In genomic region chr15:82833283-82833682, GRCh38 we compare ENCODE assay signal across 16 cellular contexts. TPM values are rescaled to one million over a fixed set of nuclear protein-coding genes. Genes with fewer than 3 reads are reported as not detected.
DNase-seq lines count a peak whose midpoint lies in the region; ATAC-seq and TF ChIP-seq lines count a peak whose summit lies in the region.
"Had no signal": no experiment of that assay in that cellular context is flagged by ENCODE, and none has a peak within 500 bp of the region (broad histone marks: within the 10 kb centered on the region; RNA-seq: fewer than 3 reads in every experiment).

No MANE protein-coding gene starts in this region.

- H3K4me3 ChIP-seq in left ventricle myocardium inferior, result no peak overlapping the region
- H3K4me3 ChIP-seq in right atrium auricular region, result no peak overlapping the region
- H3K4me3 ChIP-seq in upper lobe of right lung, result no peak overlapping the region
- H3K4me3 ChIP-seq: dorsolateral prefrontal cortex had no signal

- no peaks in the 10 kb centered on the region for H3K27me3 Mint-ChIP-seq in activated T-helper 2 cell treated with anti-CD3 and anti-CD28 coated beads, Interferon-gamma antibody, Interleukin-2, Interleukin-4, amounts not matched to agents 10 μg/mL and 5 μg/mL and 100 μg/mL, durations not matched to agents 14 hours and 24 hours and 36 hours (ENCODE audit: low read depth)
- H3K27me3 Mint-ChIP-seq: activated naive CD4-positive, alpha-beta T cell treated with anti-CD3 and anti-CD28 coated beads, Interleukin-2, amount 50 U/mL, for 24 hours; T-cell had no signal

- H3K4me1 Mint-ChIP-seq in activated T-helper 2 cell treated with anti-CD3 and anti-CD28 coated beads, Interferon-gamma antibody, Interleukin-2, Interleukin-4, amounts not matched to agents 10 μg/mL and 5 μg/mL and 100 μg/mL, durations not matched to agents 14 hours and 24 hours and 36 hours (ENCODE audit: low read depth), result peaks cover 42% of the 10 kb centered on the region

- H3K4me1 ChIP-seq in left ventricle myocardium inferior (peaks cover 11% of the 10 kb centered on the region), right atrium auricular region (peaks cover 0 to 9% of the 10 kb centered on the region in 2 donors), upper lobe of right lung (peaks cover 10% of the 10 kb centered on the region)
- H3K4me1 ChIP-seq: BE2C had no signal

- H3K27ac ChIP-seq in left ventricle myocardium inferior (replicated peaks) (no peak overlapping the region), right atrium auricular region (peak overlapping the region in 1 of 2 donors; percentile 8), upper lobe of right lung (no peak overlapping the region)
- H3K27ac ChIP-seq: KMS-11 had no signal

- peaks cover 99% of the 10 kb centered on the region for H3K36me3 ChIP-seq in left ventricle myocardium inferior
- peaks cover 90% of the 10 kb centered on the region for H3K36me3 ChIP-seq in right atrium auricular region
- peaks cover 92% of the 10 kb centered on the region for H3K36me3 ChIP-seq in upper lobe of right lung

- no peak overlapping the region for H3K4me3 Mint-ChIP-seq in activated T-helper 2 cell treated with anti-CD3 and anti-CD28 coated beads, Interferon-gamma antibody, Interleukin-2, Interleukin-4, amounts not matched to agents 10 μg/mL and 5 μg/mL and 100 μg/mL, durations not matched to agents 14 hours and 24 hours and 36 hours (ENCODE audit: low read depth)
- H3K4me3 Mint-ChIP-seq: T-cell had no signal

- DNase-seq in left cardiac atrium, result no peak
- DNase-seq in left ventricle myocardium inferior, result no peak
- no peak for DNase-seq in activated T-helper 2 cell treated with anti-CD3 and anti-CD28 coated beads, Interferon-gamma antibody, Interleukin-2, Interleukin-4, amounts not matched to agents 10 μg/mL and 5 μg/mL and 100 μg/mL, durations not matched to agents 14 hours and 24 hours and 36 hours (ENCODE audit: low spot score)
- DNase-seq in right atrium auricular region (ENCODE audit: low spot score), result peak; percentile 23
- DNase-seq in upper lobe of right lung, result no peak
- DNase-seq in LoVo (ENCODE audit: low spot score), result no peak
- no peak for DNase-seq in stimulated activated CD8-positive, alpha-beta memory T cell treated with anti-CD3 and anti-CD28 coated beads, Interleukin-4, amount 100 ng/mL, for 48 hours
- no peak for DNase-seq in SIG-M5 treated with dmso at 0.1 percent for 504 hours (lab: John Stamatoyannopoulos, UW; ENCODE audit: unreplicated experiment)
- DNase-seq: activated CD4-positive, alpha-beta T cell treated with anti-CD3 and anti-CD28 coated beads, Interleukin-2, amount 50 U/mL, for 48 hours; BE2C; dorsolateral prefrontal cortex; left colon; NCI-H187 treated with DMSO at 0.1 percent for 48 hours had no signal

- ATAC-seq in left cardiac atrium (peak; percentile 32 to 54), upper lobe of right lung (peak; percentile 37)
- ATAC-seq: left colon had no signal

- H3K36me3 Mint-ChIP-seq in activated T-helper 2 cell treated with anti-CD3 and anti-CD28 coated beads, Interferon-gamma antibody, Interleukin-2, Interleukin-4, amounts not matched to agents 10 μg/mL and 5 μg/mL and 100 μg/mL, durations not matched to agents 14 hours and 24 hours and 36 hours (ENCODE audit: low read depth), result peaks cover 90% of the 10 kb centered on the region

- no peaks in the 10 kb centered on the region for H3K27me3 ChIP-seq in left ventricle myocardium inferior (ENCODE audit: low read depth)
- H3K27me3 ChIP-seq in right atrium auricular region, result no peaks in the 10 kb centered on the region
- no peaks in the 10 kb centered on the region for H3K27me3 ChIP-seq in upper lobe of right lung
- H3K27me3 ChIP-seq: BE2C, dorsolateral prefrontal cortex had no signal

- peak overlapping the region; percentile 91 for H3K27ac Mint-ChIP-seq in activated T-helper 2 cell treated with anti-CD3 and anti-CD28 coated beads, Interferon-gamma antibody, Interleukin-2, Interleukin-4, amounts not matched to agents 10 μg/mL and 5 μg/mL and 100 μg/mL, durations not matched to agents 14 hours and 24 hours and 36 hours

- TF ChIP-seq CTCF in left ventricle myocardium inferior (IDR thresholded peaks at IDR 0.05; ENCODE audit: borderline replicate concordance), result no peak
- no peak for TF ChIP-seq CTCF in right atrium auricular region (IDR thresholded peaks at IDR 0.05)
- no peak for TF ChIP-seq CTCF in upper lobe of right lung (IDR thresholded peaks at IDR 0.05)

- H3K9me3 ChIP-seq in left ventricle myocardium inferior (replicated peaks), result peaks cover 5% of the 10 kb centered on the region
- H3K9me3 ChIP-seq in right atrium auricular region, result no peaks in the 10 kb centered on the region
- no peaks in the 10 kb centered on the region for H3K9me3 ChIP-seq in upper lobe of right lung
- H3K9me3 ChIP-seq: BE2C had no signal

- intact Hi-C loops in left cardiac atrium (cut with DNase I) (no loop called here), left ventricle myocardium inferior (cut with micrococcal nuclease) (no loop called here), upper lobe of right lung (cut with DNase I) (no loop called here)
- intact Hi-C loops in activated T-helper 2 cell treated with anti-CD3 and anti-CD28 coated beads, Interferon-gamma antibody, Interleukin-2, Interleukin-4, amounts not matched to agents 10 μg/mL and 5 μg/mL and 100 μg/mL, durations not matched to agents 14 hours and 24 hours and 36 hours (cut with micrococcal nuclease), result loop anchor here (2.0 to 10.0 kb wide), 5 partner anchors 118 to 232 kb away; partner anchors contain the start of genes BTBD1, C15orf40 and RAMAC

- no peaks in the 10 kb centered on the region for H3K9me3 Mint-ChIP-seq in activated T-helper 2 cell treated with anti-CD3 and anti-CD28 coated beads, Interferon-gamma antibody, Interleukin-2, Interleukin-4, amounts not matched to agents 10 μg/mL and 5 μg/mL and 100 μg/mL, durations not matched to agents 14 hours and 24 hours and 36 hours

RNA-seq across cellular contexts. Expression of gene WHAMM, which starts 23.9 kb away (rescaled TPM):
- 1 to 10 TPM; 6.3 to 7.2 TPM for total RNA-seq in left cardiac atrium
- total RNA-seq in left ventricle myocardium inferior, result 5.4 TPM
- total RNA-seq in activated T-helper 2 cell treated with anti-CD3 and anti-CD28 coated beads, Interferon-gamma antibody, Interleukin-2, Interleukin-4, amounts not matched to agents 10 μg/mL and 5 μg/mL and 100 μg/mL, durations not matched to agents 14 hours and 24 hours and 36 hours, result 4.0 and 4.2 TPM in 2 replicates
- total RNA-seq in right atrium auricular region, result 1 to 10 TPM; 5.2 to 6.7 TPM
- 13.1 TPM for total RNA-seq in upper lobe of right lung

RNA-seq across cellular contexts. Expression of gene FSD2, which starts 27.4 kb away (rescaled TPM):
- total RNA-seq in left cardiac atrium (10 to 100 TPM; 47.7 to 94.3 TPM), left ventricle myocardium inferior (108 TPM), right atrium auricular region (10 to 100 TPM in 1 of 2 donors, 1 to 10 TPM in 1; 9.0 to 58.8 TPM), upper lobe of right lung (not detected)
- not detected in 2 replicates for total RNA-seq in activated T-helper 2 cell treated with anti-CD3 and anti-CD28 coated beads, Interferon-gamma antibody, Interleukin-2, Interleukin-4, amounts not matched to agents 10 μg/mL and 5 μg/mL and 100 μg/mL, durations not matched to agents 14 hours and 24 hours and 36 hours
- total RNA-seq: left colon, T-cell had no signal
